21 cellular contexts compared by ENCODE assay signal in genomic region chr3:104788807-104789206, GRCh38.
"Had no signal": no experiment of that assay in that cellular context is flagged by ENCODE, and none has a peak within 500 bp of the region (broad histone marks: within the 10 kb centered on the region; RNA-seq: fewer than 3 reads in every experiment).

No MANE protein-coding gene starts in this region.

- DNase-seq: effector CD8-positive, alpha-beta T cell; effector memory CD8-positive, alpha-beta T cell; endodermal cell; erythroblast; esophagus squamous epithelium; foreskin fibroblast; foreskin melanocyte; gastrocnemius medialis; glutamatergic neuron; head of caudate nucleus; heart right ventricle; hippocampal formation; left cardiac atrium; left lung; left ventricle myocardium superior; lower lobe of right lung; mucosa of descending colon had no signal

- H3K4me1 ChIP-seq: esophagus squamous epithelium, gastrocnemius medialis, heart right ventricle, left lung, lower lobe of right lung had no signal

- H3K27me3 ChIP-seq: esophagus squamous epithelium, gastrocnemius medialis, heart right ventricle, left lung had no signal

- H3K4me1 Mint-ChIP-seq: endodermal cell had no signal

- H3K27me3 Mint-ChIP-seq: effector memory CD8-positive, alpha-beta T cell had no signal

- H3K9me3 ChIP-seq: esophagus squamous epithelium, gastrocnemius medialis, heart right ventricle, left lung, lower lobe of right lung, mucosa of descending colon had no signal

- H3K36me3 ChIP-seq: esophagus squamous epithelium, gastrocnemius medialis, heart right ventricle, left lung, lower lobe of right lung had no signal

- H3K9me3 Mint-ChIP-seq: effector memory CD8-positive, alpha-beta T cell; endodermal cell had no signal

- H3K4me3 ChIP-seq: coronary artery, esophagus squamous epithelium, gastrocnemius medialis, heart right ventricle, left lung, lower lobe of right lung, mucosa of descending colon had no signal

- H3K36me3 Mint-ChIP-seq: mesothelial cell of epicardium had no signal

- H3K4me3 Mint-ChIP-seq: effector memory CD8-positive, alpha-beta T cell; endodermal cell; mesothelial cell of epicardium had no signal

- H3K27ac ChIP-seq: coronary artery, epithelial cell of prostate, esophagus squamous epithelium, gastrocnemius medialis, heart right ventricle, left lung, lower lobe of right lung had no signal

- H3K27ac Mint-ChIP-seq: effector memory CD8-positive, alpha-beta T cell; endodermal cell; mesothelial cell of epicardium had no signal

- ATAC-seq: effector memory CD8-positive, alpha-beta T cell; esophagus mucosa; gastrocnemius medialis; heart right ventricle; left cardiac atrium; left lung; left ventricle myocardium superior; lower lobe of right lung; mucosa of descending colon had no signal
